ENCODE assay signal across 25 cellular contexts in genomic region chr2:182895798-182896197, GRCh38. TPM values are rescaled to one million over a fixed set of nuclear protein-coding genes. Genes with fewer than 3 reads are reported as not detected.
"Had no signal": no experiment of that assay in that cellular context is flagged by ENCODE, and none has a peak within 500 bp of the region (broad histone marks: within the 10 kb centered on the region; RNA-seq: fewer than 3 reads in every experiment).

No MANE protein-coding gene starts in this region.

- H3K27me3 ChIP-seq: neural progenitor cell, ovary, right lobe of liver, sigmoid colon, stomach, tibial nerve, upper lobe of left lung, vagina had no signal

- H3K36me3 ChIP-seq: neural progenitor cell, ovary, right lobe of liver, sigmoid colon, stomach, tibial nerve, upper lobe of left lung, vagina had no signal

- ATAC-seq: naive thymus-derived CD4-positive, alpha-beta T cell; natural killer cell; psoas muscle; right cardiac atrium; stimulated activated effector memory CD8-positive, alpha-beta T cell treated with anti-CD3 and anti-CD28 coated beads, Interleukin-12 subunit alpha, Interleukin-12 subunit beta, amount 100 ng/mL, for 72 hours; stimulated activated naive B cell treated with anti-CD40 and anti-IgM and Interleukin-4, amounts not matched to agents 10 μg/mL and 1 μg/mL and 100 μg/mL, for 72 hours had no signal

- H3K4me1 ChIP-seq: neural progenitor cell, parathyroid adenoma, psoas muscle, sigmoid colon, tibial nerve, upper lobe of left lung, vagina had no signal

- H3K27ac ChIP-seq: neural progenitor cell, ovary, parathyroid adenoma, psoas muscle, right lobe of liver, sigmoid colon, stomach, tibial nerve, upper lobe of left lung, vagina had no signal

- H3K4me3 ChIP-seq: neural progenitor cell, ovary, psoas muscle, right lobe of liver, sigmoid colon, stomach, tibial nerve, upper lobe of left lung, vagina had no signal

- H3K9me3 ChIP-seq: ovary, psoas muscle, right lobe of liver, sigmoid colon, stomach, tibial nerve, upper lobe of left lung, vagina had no signal

- DNase-seq: naive thymus-derived CD4-positive, alpha-beta T cell; natural killer cell; occipital lobe; ovary; posterior cingulate gyrus; psoas muscle; right cardiac atrium; right lobe of liver; sigmoid colon; small intestine; stimulated activated CD4-positive, alpha-beta T cell treated with anti-CD3 and anti-CD28 coated beads, Interleukin-15, amount 100 ng/mL, for 24 hours; stimulated activated CD4-positive, alpha-beta T cell treated with anti-CD3 and anti-CD28 coated beads, Interleukin-2, amount 100 ng/mL, for 24 hours; stimulated activated CD4-positive, alpha-beta T cell treated with anti-CD3 and anti-CD28 coated beads, Interleukin-2, amount 100 ng/mL, for 48 hours; stimulated activated CD4-positive, alpha-beta T cell treated with anti-CD3 and anti-CD28 coated beads, Interleukin-4, amount 100 ng/mL, for 24 hours; stimulated activated naive B cell treated with anti-CD40 and anti-IgM and Interleukin-4, amounts not matched to agents 10 μg/mL and 1 μg/mL and 100 μg/mL, for 72 hours; stimulated activated naive CD4-positive, alpha-beta T cell treated with Interleukin-2 at 50 U/mL for 16 hours; stomach; trophoblast cell had no signal

RNA-seq across cellular contexts. Expression of gene FRZB, which starts 29.4 kb away (rescaled TPM):
- total RNA-seq: naive thymus-derived CD4-positive, alpha-beta T cell; natural killer cell; renal cortical epithelial cell had no signal
